ENCODE assay signal across 19 cellular contexts in genomic region chr12:103140217-103140616, GRCh38.
DNase-seq lines count a peak whose midpoint lies in the region; ATAC-seq and TF ChIP-seq lines count a peak whose summit lies in the region.
"Had no signal": no experiment of that assay in that cellular context is flagged by ENCODE, and none has a peak within 500 bp of the region (broad histone marks: within the 10 kb centered on the region; RNA-seq: fewer than 3 reads in every experiment).

No MANE protein-coding gene starts in this region.

- H3K27ac Mint-ChIP-seq in GM23338 (peak overlapping the region; percentile 76), endodermal cell (peak overlapping the region; percentile 17), neural crest cell (ENCODE audit: unreplicated experiment) (peak overlapping the region; percentile 69)
- no peak overlapping the region for H3K27ac Mint-ChIP-seq in activated T-cell treated with anti-CD3 and anti-CD28 coated beads, Interleukin-2, amount 50 U/mL, for 24 hours

- peaks cover 5% of the 10 kb centered on the region; the same call in 1 of the 2 replicates for H3K4me1 ChIP-seq in GM23338 (ENCODE audit: insufficient read depth)
- no peaks in the 10 kb centered on the region for H3K4me1 ChIP-seq in endodermal cell (ENCODE audit: control insufficient read depth, insufficient read depth, low read length)
- no peaks in the 10 kb centered on the region for H3K4me1 ChIP-seq in right atrium auricular region
- H3K4me1 ChIP-seq: A549 had no signal

- H3K27ac ChIP-seq in GM23338 (ENCODE audit: low read depth): no peak overlapping the region
- H3K27ac ChIP-seq in endodermal cell (ENCODE audit: low read depth, low read length): peak overlapping the region; percentile 71
- H3K27ac ChIP-seq in right atrium auricular region: no peak overlapping the region
- H3K27ac ChIP-seq: A549, C4-2B, RWPE1 had no signal

- H3K27me3 Mint-ChIP-seq in GM23338 (ENCODE audit: insufficient read depth, low read depth, poor library complexity) (peaks cover 2% of the 10 kb centered on the region), endodermal cell (ENCODE audit: insufficient read depth) (no peaks in the 10 kb centered on the region), neural crest cell (ENCODE audit: low read depth) (no peaks in the 10 kb centered on the region)
- H3K27me3 Mint-ChIP-seq in activated T-cell treated with anti-CD3 and anti-CD28 coated beads, Interleukin-2, amount 50 U/mL, for 24 hours: no peaks in the 10 kb centered on the region

- H2AFZ ChIP-seq in GM23338: peak overlapping the region; percentile 70; the same call in 1 of the 2 replicates

- H3K9me3 ChIP-seq in endodermal cell (ENCODE audit: control insufficient read depth, low read length): peaks cover under 1% of the 10 kb centered on the region
- peaks cover 0 to under 1% of the 10 kb centered on the region in 2 donors for H3K9me3 ChIP-seq in right atrium auricular region
- H3K9me3 ChIP-seq: A549, MG63 had no signal

- TF ChIP-seq CTCF in GM23338 (conservative IDR thresholded peaks at IDR 0.05; ENCODE audit: low read depth in 2 of 2) (no peak), endodermal cell (conservative IDR thresholded peaks at IDR 0.05) (no peak), neural crest cell (conservative IDR thresholded peaks at IDR 0.05) (no peak), right atrium auricular region (IDR thresholded peaks at IDR 0.05) (no peak)

- H3K9me2 ChIP-seq in GM23338 (ENCODE audit: insufficient read depth): no peaks in the 10 kb centered on the region

- no peaks in the 10 kb centered on the region for H3K36me3 Mint-ChIP-seq in GM23338 (ENCODE audit: low read depth)
- no peaks in the 10 kb centered on the region for H3K36me3 Mint-ChIP-seq in endodermal cell (ENCODE audit: low read depth)
- no peaks in the 10 kb centered on the region for H3K36me3 Mint-ChIP-seq in neural crest cell (ENCODE audit: low read depth)
- no peaks in the 10 kb centered on the region for H3K36me3 Mint-ChIP-seq in activated T-cell treated with anti-CD3 and anti-CD28 coated beads, Interleukin-2, amount 50 U/mL, for 24 hours (ENCODE audit: low read depth)

- no peak overlapping the region; the same call in 1 of the 2 replicates for H3K4me2 ChIP-seq in GM23338
- H3K4me2 ChIP-seq: A549 had no signal

- ATAC-seq in GM23338 (peak; percentile 53), HG03135 (IDR thresholded peaks at IDR 0.05; ENCODE audit: unreplicated experiment) (no peak), GM19463 (IDR thresholded peaks at IDR 0.05; ENCODE audit: unreplicated experiment) (no peak)
- ATAC-seq: A549, HCT116, PC-3 had no signal

- H3K4me3 Mint-ChIP-seq in GM23338: no peak overlapping the region
- H3K4me3 Mint-ChIP-seq in endodermal cell: no peak overlapping the region
- no peak overlapping the region for H3K4me3 Mint-ChIP-seq in neural crest cell
- no peak overlapping the region for H3K4me3 Mint-ChIP-seq in activated T-cell treated with anti-CD3 and anti-CD28 coated beads, Interleukin-2, amount 50 U/mL, for 24 hours

- H3K36me3 ChIP-seq in GM23338 (ENCODE audit: insufficient read depth): no peaks in the 10 kb centered on the region
- H3K36me3 ChIP-seq in endodermal cell (ENCODE audit: control insufficient read depth, insufficient read depth, low read length): no peaks in the 10 kb centered on the region
- no peaks in the 10 kb centered on the region for H3K36me3 ChIP-seq in right atrium auricular region
- H3K36me3 ChIP-seq: MG63 had no signal

- DNase-seq in GM23338 (ENCODE audit: low spot score) (peak; percentile 34), NCI-H82 treated with DMSO at 0.1 percent for 48 hours (lab: John Stamatoyannopoulos, UW; ENCODE audit: unreplicated experiment) (peak; percentile 56), endodermal cell (no peak), neural crest cell (ENCODE audit: low read depth, low spot score) (no peak), right atrium auricular region (ENCODE audit: low spot score) (no peak)
- DNase-seq in activated T-cell treated with anti-CD3 and anti-CD28 coated beads, Interleukin-2, amount 50 U/mL, for 24 hours: no peak
- DNase-seq: Karpas-422, MG63, NCI-H1092 treated with DMSO at 0.1 percent for 48 hours, NCI-H2081 treated with DMSO at 0.1 percent for 48 hours, NCI-H2227 treated with DMSO at 0.1 percent for 48 hours, NCI-H526, PC-3 had no signal

- H3K27me3 ChIP-seq in GM23338 (ENCODE audit: insufficient read depth) (no peaks in the 10 kb centered on the region), endodermal cell (ENCODE audit: control insufficient read depth, insufficient read depth, low read length, poor library complexity, severe bottlenecking) (no peaks in the 10 kb centered on the region), right atrium auricular region (no peaks in the 10 kb centered on the region)
- H3K27me3 ChIP-seq: MG63 had no signal

- 80 to 84% methylated on average over 1 to 5 of the region's 5 CpGs for WGBS in endodermal cell (ENCODE audit: insufficient coverage in 1 of 2, insufficient read length in 1 of 2), 2 experiments

- peaks cover 9% of the 10 kb centered on the region for H3K4me1 Mint-ChIP-seq in GM23338
- H3K4me1 Mint-ChIP-seq in endodermal cell: peaks cover 3% of the 10 kb centered on the region
- peaks cover 23% of the 10 kb centered on the region for H3K4me1 Mint-ChIP-seq in neural crest cell
- H3K4me1 Mint-ChIP-seq in activated T-cell treated with anti-CD3 and anti-CD28 coated beads, Interleukin-2, amount 50 U/mL, for 24 hours (ENCODE audit: low read depth): peaks cover 5% of the 10 kb centered on the region

- H3K4me3 ChIP-seq in GM23338: no peak overlapping the region
- no peak overlapping the region for H3K4me3 ChIP-seq in endodermal cell (ENCODE audit: low read length)
- H3K4me3 ChIP-seq in right atrium auricular region: no peak overlapping the region
- H3K4me3 ChIP-seq: A549, MG63 had no signal

- no peaks in the 10 kb centered on the region for H3F3A ChIP-seq in GM23338 (replicated peaks; ENCODE audit: low read depth)

- no peak overlapping the region for H3K9ac ChIP-seq in endodermal cell (ENCODE audit: extremely low read depth, low read length, poor library complexity, severe bottlenecking)

- no peaks in the 10 kb centered on the region for H4K20me1 ChIP-seq in GM23338 (replicated peaks; ENCODE audit: insufficient read depth)

- H3K9me3 Mint-ChIP-seq in GM23338 (no peaks in the 10 kb centered on the region), endodermal cell (no peaks in the 10 kb centered on the region), neural crest cell (peaks cover 5% of the 10 kb centered on the region)
- peaks cover 7% of the 10 kb centered on the region for H3K9me3 Mint-ChIP-seq in activated T-cell treated with anti-CD3 and anti-CD28 coated beads, Interleukin-2, amount 50 U/mL, for 24 hours

- H3K79me2 ChIP-seq in GM23338 (replicated peaks; ENCODE audit: insufficient read depth): no peaks in the 10 kb centered on the region

TF ChIP-seq in GM23338, 12 proteins besides CTCF, POLR2A, EP300 and RAD21 (continues in another document):
- TF ChIP-seq POLR2AphosphoS5 (IDR thresholded peaks at IDR 0.05; ENCODE audit: low read depth): no peak
- no peak for TF ChIP-seq NANOG (IDR thresholded peaks at IDR 0.05; ENCODE audit: borderline replicate concordance)

Comparison
In these comparisons a context has a peak if more than half of its experiments do, and no peak if none do; other contexts are left out.
1. DNase-seq: peak in GM23338 (single experiment) and NCI-H82 treated with DMSO at 0.1 percent for 48 hours (single experiment); none in endodermal cell (single experiment), neural crest cell (single experiment), right atrium auricular region (single experiment) and activated T-cell treated with anti-CD3 and anti-CD28 coated beads, Interleukin-2, amount 50 U/mL, for 24 hours (single experiment).